In the genomic region with DNA sequence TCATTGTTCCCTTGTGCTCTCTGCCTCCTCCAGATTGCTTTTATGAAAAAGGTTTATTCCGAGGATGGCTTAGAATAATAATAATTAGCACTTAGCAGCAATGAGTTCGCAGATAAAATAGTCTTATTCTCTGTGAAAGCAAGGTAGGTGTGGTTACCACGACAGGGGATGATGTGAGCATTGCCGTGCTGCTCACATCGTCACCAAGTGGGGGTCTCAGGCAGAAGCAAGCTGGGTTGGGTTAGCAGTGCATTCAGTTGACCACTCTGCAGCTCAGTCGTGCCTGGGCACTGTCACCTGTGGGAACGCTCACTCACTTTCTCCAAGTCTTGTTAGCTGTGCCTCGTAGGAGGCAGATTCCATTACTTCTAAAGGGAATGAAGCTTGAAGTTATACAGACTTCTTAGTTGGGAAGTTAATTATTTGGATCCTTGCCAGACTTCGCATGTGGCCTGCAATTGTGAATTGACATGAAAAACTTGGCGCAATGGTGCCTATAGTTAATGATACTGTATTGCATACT, we compare ENCODE assay signal across 27 cellular contexts.
"Had no signal": no experiment of that assay in that cellular context is flagged by ENCODE, and none has a peak within 500 bp of the region (broad histone marks: within the 10 kb centered on the region; RNA-seq: fewer than 3 reads in every experiment).

No MANE protein-coding gene starts in this region.

- H3K4me3 ChIP-seq: colonic mucosa, dorsolateral prefrontal cortex, esophagus squamous epithelium, gastrocnemius medialis, right lobe of liver, skin epidermis, thyroid gland had no signal

- H3K9me3 ChIP-seq: colonic mucosa, esophagus squamous epithelium, gastrocnemius medialis, right lobe of liver, thyroid gland had no signal

- H3K4me3 Mint-ChIP-seq: activated CD4-positive, alpha-beta memory T cell treated with anti-CD3 and anti-CD28 coated beads for 36 hours; activated naive CD8-positive, alpha-beta T cell treated with anti-CD3 and anti-CD28 coated beads for 36 hours; effector memory CD8-positive, alpha-beta T cell; memory B cell; natural killer cell treated with Interleukin-12 subunit alpha and Interleukin-12 subunit beta and Interleukin-15 and Interleukin-18, amount 100 ng/mL, for 72 hours; stimulated activated naive CD8-positive, alpha-beta T cell treated with anti-CD3 and anti-CD28 coated beads, Interleukin-15, Interleukin-2, amounts not matched to agents 100 ng/mL and 50 ng/mL, for 24 hours; T-helper 2 cell treated with Interferon-gamma antibody and Interleukin-4, amounts not matched to agents 5 μg/mL and 100 μg/mL, for 36 hours had no signal

- H3K9me3 Mint-ChIP-seq: activated CD4-positive, alpha-beta memory T cell treated with anti-CD3 and anti-CD28 coated beads for 36 hours; activated naive CD8-positive, alpha-beta T cell treated with anti-CD3 and anti-CD28 coated beads for 36 hours; stimulated activated naive CD8-positive, alpha-beta T cell treated with anti-CD3 and anti-CD28 coated beads, Interleukin-15, Interleukin-2, amounts not matched to agents 100 ng/mL and 50 ng/mL, for 24 hours; T-helper 2 cell treated with Interferon-gamma antibody and Interleukin-4, amounts not matched to agents 5 μg/mL and 100 μg/mL, for 36 hours had no signal

- H3K79me2 ChIP-seq: parathyroid adenoma had no signal

- H3K27me3 Mint-ChIP-seq: activated CD4-positive, alpha-beta memory T cell treated with anti-CD3 and anti-CD28 coated beads for 36 hours; activated naive CD8-positive, alpha-beta T cell treated with anti-CD3 and anti-CD28 coated beads for 36 hours; effector memory CD8-positive, alpha-beta T cell; natural killer cell treated with Interleukin-12 subunit alpha and Interleukin-12 subunit beta and Interleukin-15 and Interleukin-18, amount 100 ng/mL, for 72 hours; stimulated activated naive CD8-positive, alpha-beta T cell treated with anti-CD3 and anti-CD28 coated beads, Interleukin-15, Interleukin-2, amounts not matched to agents 100 ng/mL and 50 ng/mL, for 24 hours had no signal

- H3K36me3 ChIP-seq: colonic mucosa, esophagus squamous epithelium, gastrocnemius medialis, right lobe of liver, thyroid gland had no signal

- FAIRE-seq: bronchial epithelial cell, TTC549 had no signal

- ATAC-seq: effector memory CD8-positive, alpha-beta T cell; gastrocnemius medialis; natural killer cell treated with Interleukin-12 subunit alpha and Interleukin-12 subunit beta and Interleukin-15 and Interleukin-18, amount 100 ng/mL, for 72 hours; right lobe of liver had no signal

- H3K9ac ChIP-seq: parathyroid adenoma had no signal

- H3K4me1 ChIP-seq: colonic mucosa, esophagus squamous epithelium, gastrocnemius medialis, parathyroid adenoma, right lobe of liver, thyroid gland had no signal

- H2AFZ ChIP-seq: parathyroid adenoma had no signal

- H3K36me3 Mint-ChIP-seq: activated CD4-positive, alpha-beta memory T cell treated with anti-CD3 and anti-CD28 coated beads for 36 hours; activated naive CD8-positive, alpha-beta T cell treated with anti-CD3 and anti-CD28 coated beads for 36 hours; memory B cell; natural killer cell treated with Interleukin-12 subunit alpha and Interleukin-12 subunit beta and Interleukin-15 and Interleukin-18, amount 100 ng/mL, for 72 hours had no signal

- DNase-seq: activated CD4-positive, alpha-beta memory T cell treated with anti-CD3 and anti-CD28 coated beads for 36 hours; activated CD4-positive, alpha-beta T cell treated with anti-CD3 and anti-CD28 coated beads for 4 hours; activated CD4-positive, CD25-positive, alpha-beta regulatory T cell; activated naive CD4-positive, alpha-beta T cell treated with Interleukin-2 at 50 U/mL for 16 hours; activated naive CD8-positive, alpha-beta T cell treated with anti-CD3 and anti-CD28 coated beads for 36 hours; activated T-cell treated with anti-CD3 and anti-CD28 coated beads, Interleukin-2, amount 50 U/mL, for 48 hours; amniotic stem cell; colonic mucosa; dorsolateral prefrontal cortex; effector memory CD8-positive, alpha-beta T cell; esophagus squamous epithelium; gastrocnemius medialis; head of caudate nucleus; islet precursor cell; left cardiac atrium; right lobe of liver; stimulated activated CD4-positive, alpha-beta T cell treated with anti-CD3 and anti-CD28 coated beads, Interleukin-1b, Interleukin-23, amount 100 ng/mL, for 48 hours; substantia nigra; thyroid gland had no signal

- H3K27ac ChIP-seq: colonic mucosa, dorsolateral prefrontal cortex, esophagus squamous epithelium, gastrocnemius medialis, parathyroid adenoma, right lobe of liver, skin epidermis, thyroid gland had no signal

- H3K27me3 ChIP-seq: colonic mucosa, esophagus squamous epithelium, gastrocnemius medialis, right lobe of liver, thyroid gland had no signal

- H3K4me1 Mint-ChIP-seq: activated naive CD8-positive, alpha-beta T cell treated with anti-CD3 and anti-CD28 coated beads for 36 hours; memory B cell had no signal

- H3K27ac Mint-ChIP-seq: activated CD4-positive, alpha-beta memory T cell treated with anti-CD3 and anti-CD28 coated beads for 36 hours; activated naive CD8-positive, alpha-beta T cell treated with anti-CD3 and anti-CD28 coated beads for 36 hours; effector memory CD8-positive, alpha-beta T cell; memory B cell; natural killer cell treated with Interleukin-12 subunit alpha and Interleukin-12 subunit beta and Interleukin-15 and Interleukin-18, amount 100 ng/mL, for 72 hours; stimulated activated naive CD8-positive, alpha-beta T cell treated with anti-CD3 and anti-CD28 coated beads, Interleukin-15, Interleukin-2, amounts not matched to agents 100 ng/mL and 50 ng/mL, for 24 hours; T-helper 2 cell treated with Interferon-gamma antibody and Interleukin-4, amounts not matched to agents 5 μg/mL and 100 μg/mL, for 36 hours had no signal
